ENCODE assay signal across 1 cellular context in genomic region chr11:70141490-70142014, GRCh38.
TF ChIP-seq lines count a peak whose summit lies in the region.

No MANE protein-coding gene starts in this region.

TF ChIP-seq in A549, 52 proteins besides CTCF, POLR2A, EP300 and RAD21 (continued from another document):
- TF ChIP-seq PBX3 (IDR thresholded peaks at IDR 0.05) (no peak), FOSB (CRISPR knock-in tag; IDR thresholded peaks at IDR 0.05) (no peak), JUNB (IDR thresholded peaks at IDR 0.05) (no peak), ZC3H11A (IDR thresholded peaks at IDR 0.05) (no peak), ELK1 (IDR thresholded peaks at IDR 0.05; ENCODE audit: low read depth, low read length) (no peak), REST (IDR thresholded peaks at IDR 0.05) (no peak), POLR2AphosphoS2 (conservative IDR thresholded peaks at IDR 0.05; ENCODE audit: low read length) (no peak), CEBPB (IDR thresholded peaks at IDR 0.05) (no peak), ATOH8 (CRISPR knock-in tag; IDR thresholded peaks at IDR 0.05; ENCODE audit: low read depth) (no peak), EHF (CRISPR knock-in tag; IDR thresholded peaks at IDR 0.05) (no peak), HOXB13 (CRISPR knock-in tag; IDR thresholded peaks at IDR 0.05; ENCODE audit: low read depth) (no peak)
